1 cellular context compared by ENCODE assay signal in genomic region chr6:30741789-30742315, GRCh38.
TF ChIP-seq lines count a peak whose summit lies in the region.

No MANE protein-coding gene starts in this region.

TF ChIP-seq in HepG2, 621 proteins besides CTCF, POLR2A, EP300 and RAD21 (continued from another document):
- no peak for TF ChIP-seq POGK (CRISPR knock-in tag; conservative IDR thresholded peaks at IDR 0.05)
- no peak for TF ChIP-seq ZUFSP (CRISPR knock-in tag; IDR thresholded peaks at IDR 0.05; ENCODE audit: borderline replicate concordance)
- no peak for TF ChIP-seq ZBTB7A (CRISPR knock-in tag; IDR thresholded peaks at IDR 0.05)
- no peak for TF ChIP-seq NRL (CRISPR knock-in tag; IDR thresholded peaks at IDR 0.05; ENCODE audit: borderline replicate concordance)
- no peak for TF ChIP-seq GTF2F1 (IDR thresholded peaks at IDR 0.05; ENCODE audit: low read length)
- no peak; the same call in 1 of the 2 replicates for TF ChIP-seq MTF1 (CRISPR knock-in tag; IDR thresholded peaks at IDR 0.05)
- TF ChIP-seq KDM6A (CRISPR knock-in tag; IDR thresholded peaks at IDR 0.05; ENCODE audit: low read depth), result no peak
- TF ChIP-seq PTBP1 (IDR thresholded peaks at IDR 0.05; ENCODE audit: low read depth, low read length, poor library complexity, severe bottlenecking), result no peak
- no peak for TF ChIP-seq ERF (CRISPR knock-in tag; IDR thresholded peaks at IDR 0.05)
- no peak; the same call in 1 of the 2 replicates for TF ChIP-seq ATF3 (CRISPR knock-in tag; IDR thresholded peaks at IDR 0.05)
- TF ChIP-seq ZNF275 (CRISPR knock-in tag; IDR thresholded peaks at IDR 0.05; ENCODE audit: borderline replicate concordance), result no peak
- TF ChIP-seq ZNF7 (CRISPR knock-in tag; IDR thresholded peaks at IDR 0.05), result no peak
- no peak; the same call in 1 of the 2 replicates for TF ChIP-seq SRY (CRISPR knock-in tag; IDR thresholded peaks at IDR 0.05)
- TF ChIP-seq ZNF143 (CRISPR knock-in tag; IDR thresholded peaks at IDR 0.05), result no peak; the same call in 1 of the 2 replicates
- no peak for TF ChIP-seq ETV6 (CRISPR knock-in tag; conservative IDR thresholded peaks at IDR 0.05)
- no peak for TF ChIP-seq ZNF280B (CRISPR knock-in tag; IDR thresholded peaks at IDR 0.05; ENCODE audit: borderline replicate concordance)
- peak; percentile 19; the same call in 1 of the 2 replicates for TF ChIP-seq ZNF800 (CRISPR knock-in tag; IDR thresholded peaks at IDR 0.05)
- TF ChIP-seq HMG20B (CRISPR knock-in tag; conservative IDR thresholded peaks at IDR 0.05), result no peak
- TF ChIP-seq CC2D1A (CRISPR knock-in tag; IDR thresholded peaks at IDR 0.05), result no peak
- TF ChIP-seq PAXIP1 (CRISPR knock-in tag; conservative IDR thresholded peaks at IDR 0.05), result no peak
- TF ChIP-seq ZNF644 (CRISPR knock-in tag; IDR thresholded peaks at IDR 0.05; ENCODE audit: low read depth), result no peak
- TF ChIP-seq TCF7 (IDR thresholded peaks at IDR 0.05; ENCODE audit: low read depth), result no peak
- no peak for TF ChIP-seq NFRKB (IDR thresholded peaks at IDR 0.05)
- no peak for TF ChIP-seq ZFP36L2 (CRISPR knock-in tag; IDR thresholded peaks at IDR 0.05)
- TF ChIP-seq ZNF546 (CRISPR knock-in tag; conservative IDR thresholded peaks at IDR 0.05), result no peak
- TF ChIP-seq MAZ (IDR thresholded peaks at IDR 0.05; ENCODE audit: borderline replicate concordance, low read depth, low read length), result no peak
- TF ChIP-seq MAZ (CRISPR knock-in tag; IDR thresholded peaks at IDR 0.05; ENCODE audit: low read depth), result no peak
- TF ChIP-seq PHF21A (CRISPR knock-in tag; IDR thresholded peaks at IDR 0.05), result no peak
- TF ChIP-seq ZNF451 (CRISPR knock-in tag; IDR thresholded peaks at IDR 0.05), result no peak
- no peak for TF ChIP-seq WIZ (CRISPR knock-in tag; IDR thresholded peaks at IDR 0.05)
